In the genomic region with DNA sequence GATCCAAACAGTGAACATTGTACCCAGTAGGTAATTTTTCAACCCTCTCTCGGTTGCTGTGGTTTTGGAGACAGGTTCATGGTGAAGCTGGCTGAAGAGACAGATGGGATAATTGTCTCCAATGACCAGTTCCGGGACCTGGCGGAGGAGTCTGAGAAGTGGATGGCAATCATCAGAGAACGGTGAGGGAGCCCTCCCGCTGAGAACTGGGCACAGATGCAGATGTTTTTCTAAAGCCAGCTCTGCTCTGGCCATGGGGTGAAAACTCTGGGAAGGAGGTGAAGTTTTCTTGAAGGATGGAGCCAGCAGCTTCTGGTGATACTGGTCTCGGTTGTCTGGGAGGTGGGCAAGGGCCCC, we compare ENCODE assay signal across 9 cellular contexts. TPM values are rescaled to one million over a fixed set of nuclear protein-coding genes. Genes with fewer than 3 reads are reported as not detected.
A peak's percentile ranks its signal among the peaks of the same experiment; 100 is the strongest.
DNase-seq lines count a peak whose midpoint lies in the region; ATAC-seq, FAIRE-seq and TF ChIP-seq lines count a peak whose summit lies in the region.
"Had no signal": no experiment of that assay in that cellular context is flagged by ENCODE, and none has a peak within 500 bp of the region (broad histone marks: within the 10 kb centered on the region; RNA-seq: fewer than 3 reads in every experiment).

No MANE protein-coding gene starts in this region.

- WGBS in GM23248 (ENCODE audit: low coverage in 1 of 2, low lambda C conversion rate in 2 of 2, missing lambda C conversion rate in 2 of 2), 2 experiments, result 63 to 66% methylated on average over 6 of the region's 6 CpGs

- no peaks in the 10 kb centered on the region for H3K9me2 ChIP-seq in GM23248 (ENCODE audit: insufficient read depth)
- no peaks in the 10 kb centered on the region for H3K9me2 ChIP-seq in PC-3 (replicated peaks; ENCODE audit: low read length)

- peak overlapping the region; percentile 68 for H3K27ac Mint-ChIP-seq in stimulated activated memory B cell treated with anti-CD40 and anti-IgM and Interleukin-4, amounts not matched to agents 10 μg/mL and 1 μg/mL and 100 μg/mL, for 72 hours

- POLR2A ChIA-PET in PC-3 (lab: Charles Lee; ENCODE audit: unreplicated experiment), result no interaction called here

- H3K9me3 Mint-ChIP-seq in stimulated activated memory B cell treated with anti-CD40 and anti-IgM and Interleukin-4, amounts not matched to agents 10 μg/mL and 1 μg/mL and 100 μg/mL, for 72 hours, result no peaks in the 10 kb centered on the region

- peaks cover 28% of the 10 kb centered on the region for H3K4me1 ChIP-seq in GM23248 (ENCODE audit: insufficient read depth)
- peaks cover 35% of the 10 kb centered on the region for H3K4me1 ChIP-seq in PC-3 (ENCODE audit: insufficient read depth, low read length)
- peaks cover 22% of the 10 kb centered on the region for H3K4me1 ChIP-seq in effector memory CD4-positive, alpha-beta T cell (ENCODE audit: control insufficient read depth, insufficient read depth, low read length, poor library complexity, severe bottlenecking)

- H3K27ac ChIP-seq in GM23248 (0 out of 2 replicates have a peak overlapping the region, but pooled peaks have one; percentile 49), PC-3 (ENCODE audit: low read length) (peak overlapping the region; percentile 15; the same call in 1 of the 2 replicates)
- no peak overlapping the region for H3K27ac ChIP-seq in effector memory CD4-positive, alpha-beta T cell (ENCODE audit: insufficient read depth, low read length, poor library complexity, severe bottlenecking)

- peaks cover 83% of the 10 kb centered on the region for H3K4me1 Mint-ChIP-seq in stimulated activated memory B cell treated with anti-CD40 and anti-IgM and Interleukin-4, amounts not matched to agents 10 μg/mL and 1 μg/mL and 100 μg/mL, for 72 hours

- H3K27me3 ChIP-seq in GM23248 (replicated peaks; ENCODE audit: insufficient read depth), result no peaks in the 10 kb centered on the region
- H3K27me3 ChIP-seq in PC-3 (ENCODE audit: low read length), result no peaks in the 10 kb centered on the region
- H3K27me3 ChIP-seq in effector memory CD4-positive, alpha-beta T cell (replicated peaks; ENCODE audit: control insufficient read depth, insufficient read depth, low read length, poor library complexity, severe bottlenecking), result no peaks in the 10 kb centered on the region

- peaks cover 58% of the 10 kb centered on the region for H3K36me3 Mint-ChIP-seq in stimulated activated memory B cell treated with anti-CD40 and anti-IgM and Interleukin-4, amounts not matched to agents 10 μg/mL and 1 μg/mL and 100 μg/mL, for 72 hours

- TF ChIP-seq CTCF in PC-3 (conservative IDR thresholded peaks at IDR 0.05; ENCODE audit: low read depth, low read length), result no peak
- TF ChIP-seq CTCF in D721Med (IDR thresholded peaks at IDR 0.05; ENCODE audit: insufficient read depth, missing control alignments), result no peak

- no peak overlapping the region for H3K4me3 Mint-ChIP-seq in stimulated activated memory B cell treated with anti-CD40 and anti-IgM and Interleukin-4, amounts not matched to agents 10 μg/mL and 1 μg/mL and 100 μg/mL, for 72 hours

- BruUV-seq in PC-3 (replicated peaks; lab: Mats Ljungman, UMichigan), result no TSS peak

- H3K4me2 ChIP-seq in GM23248 (ENCODE audit: unreplicated experiment) (no peak overlapping the region), PC-3 (ENCODE audit: low read length) (no peak overlapping the region)

- H3F3A ChIP-seq in GM23248 (ENCODE audit: insufficient read depth) (peaks cover 54% of the 10 kb centered on the region), PC-3 (ENCODE audit: low read length, unreplicated experiment) (no peaks in the 10 kb centered on the region)

- no peak overlapping the region for H3K4me3 ChIP-seq in GM23248
- H3K4me3 ChIP-seq in PC-3 (ENCODE audit: low read length), result no peak overlapping the region
- no peak overlapping the region for H3K4me3 ChIP-seq in effector memory CD4-positive, alpha-beta T cell (ENCODE audit: insufficient read depth, low read depth, low read length, poor library complexity, severe bottlenecking)

- no peaks in the 10 kb centered on the region for H3K9me3 ChIP-seq in GM23248 (ENCODE audit: low read depth)
- no peaks in the 10 kb centered on the region for H3K9me3 ChIP-seq in PC-3 (ENCODE audit: low read length)
- H3K9me3 ChIP-seq in effector memory CD4-positive, alpha-beta T cell (ENCODE audit: control insufficient read depth, low read length), result no peaks in the 10 kb centered on the region

- intact Hi-C loops in PC-3 (cut with micrococcal nuclease), result loop anchor here (1.0 kb wide), 3 partner anchors 71 to 108 kb away; no protein-coding TSS in a partner anchor

- in situ Hi-C loops in GM23248 (cut with MboI), result loop anchor here (5.0 kb wide), 1 partner anchor 99 kb away; the partner anchor contains the start of genes ADCY4 and RIPK3

- CTCF ChIA-PET in PC-3 (lab: Charles Lee), result interaction anchor here (1.3 kb wide), 1 partner anchor 70 kb away, joined by 8 read pairs; no protein-coding TSS in a partner anchor

- H3K9ac ChIP-seq in GM23248, result no peak overlapping the region
- no peak overlapping the region for H3K9ac ChIP-seq in PC-3 (ENCODE audit: low read length)

- no peaks in the 10 kb centered on the region for H4K20me1 ChIP-seq in GM23248 (ENCODE audit: insufficient read depth)
- H4K20me1 ChIP-seq in PC-3 (ENCODE audit: low read length), result no peaks in the 10 kb centered on the region

- no peak for ATAC-seq in PC-3
- ATAC-seq in stimulated activated memory B cell treated with anti-CD40 and anti-IgM and Interleukin-4, amounts not matched to agents 10 μg/mL and 1 μg/mL and 100 μg/mL, for 72 hours, result no peak

- FAIRE-seq in D721Med (lab: Jason Lieb, UNC), result no peak

- H3K36me3 ChIP-seq in GM23248 (ENCODE audit: low read depth), result peaks cover 33% of the 10 kb centered on the region
- H3K36me3 ChIP-seq in PC-3 (ENCODE audit: low read depth, low read length), result peaks cover 28% of the 10 kb centered on the region
- peaks cover 56% of the 10 kb centered on the region for H3K36me3 ChIP-seq in effector memory CD4-positive, alpha-beta T cell (ENCODE audit: control insufficient read depth, insufficient read depth, low read length)

- H3K27me3 Mint-ChIP-seq in stimulated activated memory B cell treated with anti-CD40 and anti-IgM and Interleukin-4, amounts not matched to agents 10 μg/mL and 1 μg/mL and 100 μg/mL, for 72 hours, result no peaks in the 10 kb centered on the region

- H3K79me2 ChIP-seq in GM23248 (ENCODE audit: insufficient read depth) (peaks cover 76% of the 10 kb centered on the region), PC-3 (ENCODE audit: low read length) (peaks cover 24% of the 10 kb centered on the region)

- DNase-seq in GM23248 (no peak), PC-3 (no peak), hepatic stellate cell (ENCODE audit: low spot score) (peak; percentile 1), D721Med (ENCODE audit: insufficient read length, low spot score) (no peak), SW 1271 (lab: John Stamatoyannopoulos, UW) (no peak), NCI-H1092 (lab: John Stamatoyannopoulos, UW) (no peak)
- no peak for DNase-seq in effector memory CD4-positive, alpha-beta T cell

- H2AFZ ChIP-seq in GM23248 (no peak overlapping the region), PC-3 (ENCODE audit: low read length) (no peak overlapping the region)

RNA-seq across cellular contexts. Expression of gene KHNYN, which starts 6.2 kb away (rescaled TPM):
- total RNA-seq in GM23248 (2014; rRNA removed; shearing (Covaris generic)), result 36.2 and 57.5 TPM in 2 replicates
- polyA plus RNA-seq in GM23248 (2016; fragmentation: Nextera tagmentation; extraction: Ambion mirVana), result 14.4 and 15.3 TPM in 2 replicates
- 50.9 and 51.6 TPM in 2 replicates for total RNA-seq in PC-3 (2014; rRNA removed)

RNA-seq across cellular contexts. Expression of gene CBLN3, which starts 6.5 kb away (rescaled TPM):
- total RNA-seq in GM23248 (2014; rRNA removed; shearing (Covaris generic)), result 3.4 and 5.6 TPM in 2 replicates
- polyA plus RNA-seq in GM23248 (2016; fragmentation: Nextera tagmentation; extraction: Ambion mirVana), result 2.4 and 3.1 TPM in 2 replicates
- 2.9 and 3.4 TPM in 2 replicates for total RNA-seq in PC-3 (2014; rRNA removed)

RNA-seq across cellular contexts. Expression of gene SDR39U1, which starts 6.6 kb away (rescaled TPM):
- 7.7 and 8.3 TPM in 2 replicates for total RNA-seq in GM23248 (2014; rRNA removed; shearing (Covaris generic))
- 41.7 and 44.7 TPM in 2 replicates for polyA plus RNA-seq in GM23248 (2016; fragmentation: Nextera tagmentation; extraction: Ambion mirVana)
- 24.7 and 29.8 TPM in 2 replicates for total RNA-seq in PC-3 (2014; rRNA removed)

RNA-seq across cellular contexts. Expression of gene NYNRIN, which starts 37.2 kb away (rescaled TPM):
- total RNA-seq in GM23248 (2014; rRNA removed; shearing (Covaris generic)), result 3.7 and 4.4 TPM in 2 replicates
- 2.2 and 2.5 TPM in 2 replicates for polyA plus RNA-seq in GM23248 (2016; fragmentation: Nextera tagmentation; extraction: Ambion mirVana)
- 2.7 and 3.1 TPM in 2 replicates for total RNA-seq in PC-3 (2014; rRNA removed)
- total RNA-seq: MCF 10A had no signal
